In genomic region chr9:13847270-13847669, GRCh38 we compare ENCODE assay signal across 16 cellular contexts.
A peak's percentile ranks its signal among the peaks of the same experiment; 100 is the strongest.
DNase-seq lines count a peak whose midpoint lies in the region; ATAC-seq and TF ChIP-seq lines count a peak whose summit lies in the region.
"Had no signal": no experiment of that assay in that cellular context is flagged by ENCODE, and none has a peak within 500 bp of the region (broad histone marks: within the 10 kb centered on the region; RNA-seq: fewer than 3 reads in every experiment).

No MANE protein-coding gene starts in this region.

- intact Hi-C loops in left ventricle myocardium superior (cut with micrococcal nuclease) (no loop called here), cardiac septum (cut with DNase I) (loop anchor here (5.0 kb wide), 1 partner anchor 465 kb away; the partner anchor contains the start of gene NFIB), aorta (cut with DNase I) (no loop called here), CD14-positive monocyte (cut with micrococcal nuclease) (no loop called here), sigmoid colon (cut with DNase I) (no loop called here)

- H3K4me3 Mint-ChIP-seq in CD14-positive monocyte, result no peak overlapping the region
- H3K4me3 Mint-ChIP-seq: CD8-positive, alpha-beta T cell had no signal

- H3K4me3 ChIP-seq in epithelial cell of esophagus (ENCODE audit: low read length) (no peak overlapping the region), gastroesophageal sphincter (no peak overlapping the region), aorta (ENCODE audit: low read length in 2 of 2) (no peak overlapping the region), sigmoid colon (no peak overlapping the region)
- H3K4me3 ChIP-seq: HAP-1 had no signal

- TF ChIP-seq CTCF in epithelial cell of esophagus (IDR thresholded peaks at IDR 0.05; ENCODE audit: insufficient read depth, low read depth, low read length, missing control alignments) (no peak), gastroesophageal sphincter (IDR thresholded peaks at IDR 0.05) (no peak), CD14-positive monocyte (IDR thresholded peaks at IDR 0.05) (no peak), sigmoid colon (IDR thresholded peaks at IDR 0.05) (no peak)

- H3K27ac Mint-ChIP-seq in CD14-positive monocyte, result no peak overlapping the region
- H3K27ac Mint-ChIP-seq: CD8-positive, alpha-beta T cell had no signal

- no peaks in the 10 kb centered on the region for H3K36me3 Mint-ChIP-seq in CD14-positive monocyte
- H3K36me3 Mint-ChIP-seq: CD8-positive, alpha-beta T cell had no signal

- H3K27me3 Mint-ChIP-seq in CD14-positive monocyte (ENCODE audit: low read depth in 3 of 3), result no peaks in the 10 kb centered on the region

- 69 to 95% methylated on average over 2 of the region's 2 CpGs for WGBS in gastroesophageal sphincter (ENCODE audit: low coverage in 1 of 2), 2 donors
- 64 to 71% methylated on average over 2 of the region's 2 CpGs for WGBS in aorta, 2 donors
- 82 to 88% methylated on average over 2 of the region's 2 CpGs for WGBS in sigmoid colon, 2 donors

- peak; percentile 54 for ATAC-seq in left ventricle myocardium superior
- ATAC-seq in gastroesophageal sphincter, result peak; percentile 55
- ATAC-seq in aorta (ENCODE audit: low FRiP score), result peak; percentile 76
- ATAC-seq: CD8-positive, alpha-beta T cell had no signal

- no peaks in the 10 kb centered on the region for H3K27me3 ChIP-seq in gastroesophageal sphincter
- no peaks in the 10 kb centered on the region for H3K27me3 ChIP-seq in aorta (ENCODE audit: control insufficient read depth in 1 of 2, insufficient read depth in 2 of 2, low read length in 1 of 2)
- H3K27me3 ChIP-seq in sigmoid colon, result no peaks in the 10 kb centered on the region
- H3K27me3 ChIP-seq: BE2C had no signal

- H3K27ac ChIP-seq in gastroesophageal sphincter (no peak overlapping the region), aorta (ENCODE audit: low read depth in 1 of 2, low read length in 2 of 2) (no peak overlapping the region), sigmoid colon (no peak overlapping the region)
- H3K27ac ChIP-seq: C4-2B, HL-60 had no signal

- H3K9me3 ChIP-seq in gastroesophageal sphincter (no peaks in the 10 kb centered on the region), aorta (ENCODE audit: control insufficient read depth, low read length) (no peaks in the 10 kb centered on the region), sigmoid colon (peaks cover 0 to 4% (median 0%) of the 10 kb centered on the region in 4 donors)
- H3K9me3 ChIP-seq: BE2C, HAP-1 had no signal

- TF ChIP-seq EP300 in gastroesophageal sphincter (IDR thresholded peaks at IDR 0.05), result no peak
- TF ChIP-seq EP300 in sigmoid colon (IDR thresholded peaks at IDR 0.05), result no peak

- H3K9me3 Mint-ChIP-seq in CD14-positive monocyte, result peaks cover 0 to 10% (median 2%) of the 10 kb centered on the region in 7 donors

- H3K36me3 ChIP-seq in gastroesophageal sphincter (no peaks in the 10 kb centered on the region), aorta (ENCODE audit: control insufficient read depth in 1 of 2, insufficient read depth in 2 of 2, low read length in 1 of 2) (no peaks in the 10 kb centered on the region), sigmoid colon (no peaks in the 10 kb centered on the region)
- H3K36me3 ChIP-seq: BE2C, HAP-1 had no signal

- TF ChIP-seq POLR2A in gastroesophageal sphincter (IDR thresholded peaks at IDR 0.05) (no peak), sigmoid colon (IDR thresholded peaks at IDR 0.05) (no peak)

- H3K4me1 ChIP-seq in gastroesophageal sphincter (no peaks in the 10 kb centered on the region), aorta (ENCODE audit: control insufficient read depth in 1 of 2, insufficient read depth in 2 of 2, low read length in 2 of 2) (peaks cover 0 to 2% of the 10 kb centered on the region in 2 donors), sigmoid colon (no peaks in the 10 kb centered on the region)
- H3K4me1 ChIP-seq: BE2C, HAP-1 had no signal

- DNase-seq in left ventricle myocardium superior (no peak), cardiac septum (ENCODE audit: low spot score) (no peak), epithelial cell of esophagus (ENCODE audit: low read depth) (peak; percentile 9), aorta (no peak), CD14-positive monocyte (ENCODE audit: low spot score) (no peak), hypothalamus (lab: John Stamatoyannopoulos, UW) (no peak), sigmoid colon (no peak)
- DNase-seq: BE2C; CD8-positive, alpha-beta T cell; COR-L47; DND-41; GDM1 had no signal

- no peaks in the 10 kb centered on the region for H3K4me1 Mint-ChIP-seq in CD14-positive monocyte
